Comparison of ENCODE assay signal across 14 cellular contexts in the genomic region with DNA sequence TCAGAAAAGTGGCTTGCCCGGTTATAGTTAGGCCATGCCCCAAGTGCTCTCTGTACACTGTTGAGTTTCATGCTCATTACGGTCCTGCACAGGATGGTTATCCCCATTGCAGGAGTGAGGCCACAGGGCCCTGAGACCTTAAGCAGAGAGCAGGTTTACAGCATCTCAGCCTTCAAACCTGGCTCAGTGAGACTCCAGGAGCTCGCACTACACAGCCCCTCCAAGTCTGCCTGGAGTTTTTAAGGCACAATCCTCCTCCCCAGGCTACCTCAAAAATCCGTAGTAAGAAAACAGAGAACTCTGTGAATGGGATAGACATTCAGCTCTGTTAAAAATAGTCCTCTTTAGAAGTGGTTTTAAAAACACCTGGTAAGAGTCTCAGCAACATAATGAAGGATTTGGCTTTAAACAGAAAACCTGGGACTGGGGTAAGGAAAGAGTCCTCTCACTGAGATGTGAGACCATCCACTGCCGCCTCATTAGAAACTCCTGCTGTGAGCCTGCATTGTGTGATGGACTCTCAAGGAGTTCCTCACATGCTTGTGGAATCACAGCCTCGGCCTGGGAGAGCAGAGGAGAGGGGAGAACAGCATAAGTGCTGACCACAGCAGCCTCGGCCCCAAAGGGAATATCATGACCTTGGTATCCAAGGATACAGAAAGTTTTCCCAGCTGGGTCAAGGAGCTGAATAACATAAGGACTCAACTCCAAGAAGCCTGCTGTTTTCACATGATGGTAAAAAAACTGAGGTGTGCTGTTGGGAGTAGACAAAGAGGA.
DNase-seq lines count a peak whose midpoint lies in the region; ATAC-seq and TF ChIP-seq lines count a peak whose summit lies in the region.
"Had no signal": no experiment of that assay in that cellular context is flagged by ENCODE, and none has a peak within 500 bp of the region (broad histone marks: within the 10 kb centered on the region; RNA-seq: fewer than 3 reads in every experiment).

No MANE protein-coding gene starts in this region.

- WGBS in mesodermal cell (ENCODE audit: insufficient coverage in 2 of 2), 2 experiments: 49% methylated on average over 5 of the region's 7 CpGs

- H3K27me3 ChIP-seq in right atrium auricular region: no peaks in the 10 kb centered on the region
- no peaks in the 10 kb centered on the region for H3K27me3 ChIP-seq in tibial artery
- H3K27me3 ChIP-seq: SJSA1, vagina had no signal

- DNase-seq in Right ventricle myocardium inferior (ENCODE audit: missing footprints) (no peak), right atrium auricular region (ENCODE audit: low spot score) (no peak), fibroblast of peridontal ligament (ENCODE audit: extremely low read depth) (peak; percentile 87), tibial artery (peak; percentile 27 to 61), NCI-H345 (lab: John Stamatoyannopoulos, UW) (no peak), NCI-H2081 (lab: John Stamatoyannopoulos, UW) (no peak)
- no peak for DNase-seq in activated CD4-positive, alpha-beta T cell treated with anti-CD3 and anti-CD28 coated beads for 4 hours
- DNase-seq: DMS153, immature natural killer cell, naive B cell, NCI-H82 had no signal

- H3K36me3 ChIP-seq in right atrium auricular region: no peaks in the 10 kb centered on the region
- peaks cover 6% of the 10 kb centered on the region for H3K36me3 ChIP-seq in mesodermal cell (ENCODE audit: control insufficient read depth, insufficient read depth, low read length)
- H3K36me3 ChIP-seq in tibial artery: peaks cover 18 to 22% (median 20%) of the 10 kb centered on the region in 3 donors
- H3K36me3 ChIP-seq: SJSA1 had no signal

- ATAC-seq in Right ventricle myocardium inferior: peak; percentile 77

- no peaks in the 10 kb centered on the region for H3K9me3 ChIP-seq in right atrium auricular region
- H3K9me3 ChIP-seq in mesodermal cell (ENCODE audit: control insufficient read depth, low read length): no peaks in the 10 kb centered on the region
- no peaks in the 10 kb centered on the region for H3K9me3 ChIP-seq in tibial artery
- H3K9me3 ChIP-seq: SJSA1, vagina had no signal

- H3K27ac ChIP-seq in right atrium auricular region: no peak overlapping the region
- H3K27ac ChIP-seq in mesodermal cell (ENCODE audit: low read depth, low read length, severe bottlenecking): peak overlapping the region; percentile 44
- no peak overlapping the region for H3K27ac ChIP-seq in tibial artery
- H3K27ac ChIP-seq: SJSA1, vagina had no signal

- no peak overlapping the region for H3K4me3 ChIP-seq in right atrium auricular region
- H3K4me3 ChIP-seq in mesodermal cell (ENCODE audit: extremely low read depth, insufficient read depth, low read length, poor library complexity, severe bottlenecking): no peak overlapping the region
- H3K4me3 ChIP-seq in tibial artery: no peak overlapping the region
- H3K4me3 ChIP-seq: SJSA1, vagina had no signal

- no peaks in the 10 kb centered on the region for H3K4me1 ChIP-seq in right atrium auricular region
- no peaks in the 10 kb centered on the region for H3K4me1 ChIP-seq in mesodermal cell (ENCODE audit: control insufficient read depth, insufficient read depth, low read length, poor library complexity, severe bottlenecking)
- H3K4me1 ChIP-seq in tibial artery: peaks cover 0 to 15% (median 4%) of the 10 kb centered on the region in 4 donors

- TF ChIP-seq CTCF in right atrium auricular region (IDR thresholded peaks at IDR 0.05): no peak
- TF ChIP-seq CTCF in tibial artery (IDR thresholded peaks at IDR 0.05): no peak

- intact Hi-C loops in Right ventricle myocardium inferior (cut with DNase I): no loop called here
- intact Hi-C loops in tibial artery (cut with DNase I; ENCODE audit: low total_unique reads): no loop called here

Comparison
In these comparisons a context has a peak if more than half of its experiments do, and no peak if none do; other contexts are left out.
1. DNase-seq: peak in fibroblast of peridontal ligament (single experiment) and tibial artery (2 of 2); none in Right ventricle myocardium inferior (single experiment), right atrium auricular region (single experiment), activated CD4-positive, alpha-beta T cell treated with anti-CD3 and anti-CD28 coated beads for 4 hours (0 of 2), NCI-H345 (single experiment) and NCI-H2081 (0 of 2).